ENCODE assay signal across 19 cellular contexts in genomic region chr15:71449363-71449762, GRCh38.
A peak's percentile ranks its signal among the peaks of the same experiment; 100 is the strongest.
DNase-seq lines count a peak whose midpoint lies in the region; ATAC-seq, FAIRE-seq and TF ChIP-seq lines count a peak whose summit lies in the region.
"Had no signal": no experiment of that assay in that cellular context is flagged by ENCODE, and none has a peak within 500 bp of the region (broad histone marks: within the 10 kb centered on the region; RNA-seq: fewer than 3 reads in every experiment).

No MANE protein-coding gene starts in this region.

- no peak overlapping the region for H3K4me3 Mint-ChIP-seq in activated T-helper 2 cell treated with anti-CD3 and anti-CD28 coated beads, Interferon-gamma antibody, Interleukin-2, Interleukin-4, amounts not matched to agents 10 μg/mL and 5 μg/mL and 100 μg/mL, durations not matched to agents 14 hours and 24 hours and 36 hours (ENCODE audit: low read depth)
- H3K4me3 Mint-ChIP-seq: CD4-positive, alpha-beta memory T cell had no signal

- TF ChIP-seq CTCF in heart left ventricle (IDR thresholded peaks at IDR 0.05) (no peak), foreskin keratinocyte (conservative IDR thresholded peaks at IDR 0.05) (no peak), keratinocyte (optimal IDR thresholded peaks at IDR 0.05 in 1 of 3, IDR thresholded peaks at IDR 0.05 in 1 of 3, conservative IDR thresholded peaks at IDR 0.05 in 1 of 3; ENCODE audit: extremely low read depth in 1 of 3, insufficient read depth in 2 of 3, low read length in 3 of 3) (no peak)

- no peaks in the 10 kb centered on the region for H4K20me1 ChIP-seq in keratinocyte (ENCODE audit: control insufficient read depth, extremely low read depth, insufficient read depth, low read length)
- H4K20me1 ChIP-seq: BLaER1 treated with 17β-estradiol and CSF1 and Interleukin-3, amounts not matched to agents 10 nM and 100 nM had no signal

- H3K4me1 Mint-ChIP-seq in activated T-helper 2 cell treated with anti-CD3 and anti-CD28 coated beads, Interferon-gamma antibody, Interleukin-2, Interleukin-4, amounts not matched to agents 10 μg/mL and 5 μg/mL and 100 μg/mL, durations not matched to agents 14 hours and 24 hours and 36 hours (ENCODE audit: low read depth) = no peaks in the 10 kb centered on the region
- H3K4me1 Mint-ChIP-seq: CD4-positive, alpha-beta memory T cell had no signal

- no peak for TF ChIP-seq POLR2A in heart left ventricle (IDR thresholded peaks at IDR 0.05)

- H3K9me3 Mint-ChIP-seq in activated T-helper 2 cell treated with anti-CD3 and anti-CD28 coated beads, Interferon-gamma antibody, Interleukin-2, Interleukin-4, amounts not matched to agents 10 μg/mL and 5 μg/mL and 100 μg/mL, durations not matched to agents 14 hours and 24 hours and 36 hours = no peaks in the 10 kb centered on the region
- H3K9me3 Mint-ChIP-seq: CD4-positive, alpha-beta memory T cell had no signal

- H3K27ac ChIP-seq in heart left ventricle = peak overlapping the region in 11 of 12 donors; percentile 22 to 84 (median 57)
- peak overlapping the region; percentile 98 for H3K27ac ChIP-seq in foreskin keratinocyte
- H3K27ac ChIP-seq in keratinocyte (ENCODE audit: control insufficient read depth, insufficient read depth, low read length) = peak overlapping the region; percentile 99
- H3K27ac ChIP-seq: BLaER1 treated with 17β-estradiol and CSF1 and Interleukin-3, amounts not matched to agents 10 nM and 100 nM; PC-9; SK-N-MC had no signal

- no peaks in the 10 kb centered on the region for H3K27me3 ChIP-seq in heart left ventricle
- H3K27me3 ChIP-seq in foreskin keratinocyte = no peaks in the 10 kb centered on the region
- no peaks in the 10 kb centered on the region for H3K27me3 ChIP-seq in keratinocyte (ENCODE audit: control insufficient read depth, extremely low read depth, insufficient read depth, low read length)
- H3K27me3 ChIP-seq: BLaER1 treated with 17β-estradiol and CSF1 and Interleukin-3, amounts not matched to agents 10 nM and 100 nM; MG63 had no signal

- dilution Hi-C loops in keratinocyte (cut with MboI; ENCODE audit: extremely low pct_ligation_motif_present, low sequenced_read_pairs) = no loop called here

- H3K9me3 ChIP-seq in heart left ventricle (no peaks in the 10 kb centered on the region), keratinocyte (ENCODE audit: control insufficient read depth, low read depth, low read length) (no peaks in the 10 kb centered on the region)
- H3K9me3 ChIP-seq: BLaER1 treated with 17β-estradiol and CSF1 and Interleukin-3, amounts not matched to agents 10 nM and 100 nM; HAP-1; MG63 had no signal

- H2AFZ ChIP-seq in keratinocyte (ENCODE audit: control insufficient read depth, low read length) = no peak overlapping the region
- H2AFZ ChIP-seq: PC-9 had no signal

- FAIRE-seq in keratinocyte (lab: Jason Lieb, UNC) = no peak
- FAIRE-seq: A204.1, G401.6, HTR-8/SVneo had no signal

- H3K4me3 ChIP-seq in heart left ventricle (no peak overlapping the region), keratinocyte (ENCODE audit: control insufficient read depth in 2 of 3, extremely low read depth in 1 of 3, insufficient read depth in 2 of 3, low read depth in 1 of 3, low read length in 3 of 3) (no peak overlapping the region)
- H3K4me3 ChIP-seq: BLaER1 treated with 17β-estradiol and CSF1 and Interleukin-3, amounts not matched to agents 10 nM and 100 nM; HAP-1; K562; MG63; PC-9; SK-N-MC had no signal

- peak; percentile 39 to 56 (median 49) for ATAC-seq in heart left ventricle
- no peak for ATAC-seq in foreskin keratinocyte
- ATAC-seq in GM21526 (IDR thresholded peaks at IDR 0.05; ENCODE audit: low FRiP score, unreplicated experiment) = no peak
- ATAC-seq: K562 had no signal

- H3K9ac ChIP-seq in keratinocyte (ENCODE audit: control insufficient read depth, extremely low read depth, insufficient read depth, low read length) = peak overlapping the region; percentile 28

- H3K79me2 ChIP-seq in keratinocyte (ENCODE audit: control insufficient read depth, insufficient read depth, low read length) = peaks cover 4% of the 10 kb centered on the region

- 40 to 63% (median 56%) methylated on average over 3 of the region's 3 CpGs for WGBS in heart left ventricle, 4 donors

- peaks cover 0 to 53% (median 12%) of the 10 kb centered on the region in 12 donors for H3K4me1 ChIP-seq in heart left ventricle
- peaks cover 40% of the 10 kb centered on the region for H3K4me1 ChIP-seq in foreskin keratinocyte
- H3K4me1 ChIP-seq in keratinocyte (ENCODE audit: control insufficient read depth, extremely low read depth, insufficient read depth, low read length) = peaks cover 48% of the 10 kb centered on the region

- H3K36me3 ChIP-seq in heart left ventricle = no peaks in the 10 kb centered on the region
- peaks cover 0 to 5% of the 10 kb centered on the region in 2 experiments for H3K36me3 ChIP-seq in keratinocyte (ENCODE audit: control insufficient read depth in 2 of 2, extremely low read depth in 1 of 2, insufficient read depth in 2 of 2, low read length in 2 of 2)
- H3K36me3 ChIP-seq: BLaER1 treated with 17β-estradiol and CSF1 and Interleukin-3, amounts not matched to agents 10 nM and 100 nM; HAP-1; MG63 had no signal

- intact Hi-C loops in heart left ventricle (cut with DNase I) (loop anchor here in 8 of 10 donors (2.0 to 10.0 kb wide), 12 partner anchors 128 to 685 kb away; partner anchors contain the start of genes LRRC49 (in 4 of the 8) and THAP10 (in 4 of the 8)), cardiac septum (cut with DNase I) (loop anchor here (2.0 to 5.0 kb wide), 2 partner anchors 203 to 281 kb away; no protein-coding TSS in a partner anchor)
- intact Hi-C loops in activated T-helper 2 cell treated with anti-CD3 and anti-CD28 coated beads, Interferon-gamma antibody, Interleukin-2, Interleukin-4, amounts not matched to agents 10 μg/mL and 5 μg/mL and 100 μg/mL, durations not matched to agents 14 hours and 24 hours and 36 hours (cut with micrococcal nuclease) = loop anchor here (10.0 kb wide), 2 partner anchors 285 to 475 kb away; no protein-coding TSS in a partner anchor

- no peak overlapping the region for H3K27ac Mint-ChIP-seq in activated T-helper 2 cell treated with anti-CD3 and anti-CD28 coated beads, Interferon-gamma antibody, Interleukin-2, Interleukin-4, amounts not matched to agents 10 μg/mL and 5 μg/mL and 100 μg/mL, durations not matched to agents 14 hours and 24 hours and 36 hours
- H3K27ac Mint-ChIP-seq: CD4-positive, alpha-beta memory T cell had no signal

- H3K36me3 Mint-ChIP-seq in activated T-helper 2 cell treated with anti-CD3 and anti-CD28 coated beads, Interferon-gamma antibody, Interleukin-2, Interleukin-4, amounts not matched to agents 10 μg/mL and 5 μg/mL and 100 μg/mL, durations not matched to agents 14 hours and 24 hours and 36 hours (ENCODE audit: low read depth) = no peaks in the 10 kb centered on the region
- H3K36me3 Mint-ChIP-seq: CD4-positive, alpha-beta memory T cell had no signal

- H3K9me1 ChIP-seq in keratinocyte (ENCODE audit: control insufficient read depth, extremely low read depth, insufficient read depth, low read length) = no peaks in the 10 kb centered on the region

- H3K4me2 ChIP-seq in keratinocyte (ENCODE audit: control insufficient read depth, extremely low read depth, insufficient read depth, low read depth, low read length) = no peak overlapping the region
- H3K4me2 ChIP-seq: BLaER1 treated with 17β-estradiol and CSF1 and Interleukin-3, amounts not matched to agents 10 nM and 100 nM had no signal

- DNase-seq in heart left ventricle (no peak), cardiac septum (ENCODE audit: low spot score) (no peak), foreskin keratinocyte (no peak), keratinocyte (ENCODE audit: low read depth, low spot score) (no peak), NCI-H1694 (lab: John Stamatoyannopoulos, UW) (no peak)
- no peak for DNase-seq in activated T-helper 2 cell treated with anti-CD3 and anti-CD28 coated beads, Interferon-gamma antibody, Interleukin-2, Interleukin-4, amounts not matched to agents 10 μg/mL and 5 μg/mL and 100 μg/mL, durations not matched to agents 14 hours and 24 hours and 36 hours (ENCODE audit: low spot score)
- DNase-seq: CD4-positive, alpha-beta memory T cell; GOT3; SIG-M5 had no signal

- H3K27me3 Mint-ChIP-seq in activated T-helper 2 cell treated with anti-CD3 and anti-CD28 coated beads, Interferon-gamma antibody, Interleukin-2, Interleukin-4, amounts not matched to agents 10 μg/mL and 5 μg/mL and 100 μg/mL, durations not matched to agents 14 hours and 24 hours and 36 hours (ENCODE audit: low read depth) = no peaks in the 10 kb centered on the region

Comparison
In these comparisons a context has a peak if more than half of its experiments do, and no peak if none do; other contexts are left out.
1. ATAC-seq: peak in heart left ventricle (4 of 4); none in foreskin keratinocyte (single experiment) and GM21526 (single experiment).
2. Peak in every context shown above with its lines, with median percentiles within 50 percentile points of each other: H3K27ac ChIP-seq.